13 cellular contexts compared by ENCODE assay signal in the genomic region with DNA sequence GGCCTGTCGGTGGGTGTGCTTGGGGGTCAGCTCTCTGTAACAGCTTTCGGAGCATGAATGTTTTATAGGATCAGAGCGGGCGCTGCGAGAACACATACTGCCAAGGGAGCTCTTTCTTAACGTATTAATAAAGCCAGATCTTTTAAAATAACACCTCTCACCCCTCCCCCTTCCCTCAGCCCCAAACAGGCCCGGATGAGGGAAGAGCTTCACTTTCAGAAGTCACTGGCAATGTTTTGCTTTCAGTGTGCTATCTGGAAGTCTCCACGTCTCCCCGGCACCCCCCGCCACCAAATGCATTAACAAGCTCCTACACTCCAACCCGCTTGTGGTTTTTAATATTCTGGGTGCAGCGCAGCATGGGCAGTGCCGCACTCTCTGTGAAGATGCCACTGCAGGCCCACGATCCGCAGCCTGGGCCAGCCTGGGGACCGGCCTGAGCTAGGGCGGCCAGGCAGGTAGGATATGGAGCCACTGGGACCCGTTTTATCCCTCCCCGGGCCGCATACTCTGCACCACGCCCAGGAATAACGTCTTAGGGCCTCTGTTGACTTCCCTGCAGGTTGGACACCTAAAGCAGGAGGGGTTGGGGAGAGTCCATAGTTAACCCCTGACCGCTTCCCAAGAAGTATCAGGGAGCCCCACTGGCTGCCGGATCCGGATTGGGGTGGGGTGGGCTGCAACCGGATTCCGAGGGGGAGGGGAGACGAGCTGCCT. TPM values are rescaled to one million over a fixed set of nuclear protein-coding genes. Genes with fewer than 3 reads are reported as not detected.
DNase-seq lines count a peak whose midpoint lies in the region; ATAC-seq, FAIRE-seq and TF ChIP-seq lines count a peak whose summit lies in the region.
"Had no signal": no experiment of that assay in that cellular context is flagged by ENCODE, and none has a peak within 500 bp of the region (broad histone marks: within the 10 kb centered on the region; RNA-seq: fewer than 3 reads in every experiment).

No MANE protein-coding gene starts in this region.

- CTCF ChIA-PET in HepG2 (lab: Yijun Ruan, JAX; ENCODE audit: low intra/inter-chr PET ratio, low total read pairs): no interaction called here

- no peak for TF ChIP-seq EP300 in HepG2 (IDR thresholded peaks at IDR 0.05; ENCODE audit: low read depth in 2 of 2, low read length in 2 of 2)
- TF ChIP-seq EP300 in HepG2 (CRISPR knock-in tag; IDR thresholded peaks at IDR 0.05; ENCODE audit: borderline replicate concordance): no peak

- H2AK5ac ChIP-seq in mesenchymal stem cell (ENCODE audit: low read length, severe bottlenecking): no peak overlapping the region

- no peak overlapping the region for H4K91ac ChIP-seq in mesenchymal stem cell (ENCODE audit: low read length)

- peak overlapping the region in 1 of 2 experiments; percentile 62 for H3K23ac ChIP-seq in mesenchymal stem cell (ENCODE audit: low read length in 2 of 2)

- peak overlapping the region; percentile 6 for H4K8ac ChIP-seq in mesenchymal stem cell (ENCODE audit: low read length)

- no peaks in the 10 kb centered on the region for H3K27me3 Mint-ChIP-seq in central memory CD8-positive, alpha-beta T cell

- no peak overlapping the region for H3K4me3 ChIP-seq in HepG2 (replicated peaks in 1 of 3; ENCODE audit: insufficient read depth in 1 of 3, low read depth in 2 of 3, low read length in 3 of 3)
- H3K4me3 ChIP-seq in right lobe of liver: no peak overlapping the region
- no peak overlapping the region for H3K4me3 ChIP-seq in mesenchymal stem cell (ENCODE audit: insufficient read depth in 1 of 2, low read depth in 1 of 2, low read length in 2 of 2)
- H3K4me3 ChIP-seq: tibial nerve had no signal

- POLR2A ChIA-PET in HepG2 (lab: Yijun Ruan, JAX): no interaction called here

- peak overlapping the region; percentile 36 for H3K4me3 Mint-ChIP-seq in central memory CD8-positive, alpha-beta T cell

- no peak for TF ChIP-seq CTCF in HepG2 (CRISPR knock-in tag; IDR thresholded peaks at IDR 0.05)
- TF ChIP-seq CTCF in right lobe of liver (IDR thresholded peaks at IDR 0.05): no peak

- no peak overlapping the region for H3K27ac Mint-ChIP-seq in central memory CD8-positive, alpha-beta T cell (ENCODE audit: low read depth)

- H3K27ac ChIP-seq in HepG2 (ENCODE audit: extremely low read length, insufficient read depth, low read length) (no peak overlapping the region), right lobe of liver (no peak overlapping the region), mesenchymal stem cell (ENCODE audit: low read length, poor library complexity, severe bottlenecking) (no peak overlapping the region)

- TF ChIP-seq POLR2A in HepG2 (IDR thresholded peaks at IDR 0.05; ENCODE audit: insufficient read depth in 1 of 2, low read depth in 2 of 2, low read length in 2 of 2): no peak
- TF ChIP-seq POLR2A in right lobe of liver (IDR thresholded peaks at IDR 0.05): no peak

- H3K4ac ChIP-seq in mesenchymal stem cell (ENCODE audit: low read depth in 1 of 2, low read length in 2 of 2): no peak overlapping the region

- DNase-seq in HepG2 (ENCODE audit: low spot score): no peak
- DNase-seq in right lobe of liver: no peak
- no peak for DNase-seq in central memory CD8-positive, alpha-beta T cell (ENCODE audit: low spot score in 2 of 2)
- peak; percentile 38 for DNase-seq in mesenchymal stem cell
- no peak for DNase-seq in nucleus accumbens (lab: John Stamatoyannopoulos, UW)
- no peak for DNase-seq in anterior cingulate cortex (lab: John Stamatoyannopoulos, UW)
- DNase-seq in SKM-1 (lab: John Stamatoyannopoulos, UW; ENCODE audit: unreplicated experiment): no peak
- no peak for DNase-seq in iPS-NIHi7 (ENCODE audit: extremely low spot score)
- DNase-seq: DMS79, NCI-H1417 treated with DMSO at 0.1 percent for 48 hours, NCI-H524 had no signal

- peaks cover 4% of the 10 kb centered on the region for H3K36me3 Mint-ChIP-seq in central memory CD8-positive, alpha-beta T cell (ENCODE audit: insufficient read depth)

- H3K4me1 ChIP-seq in HepG2 (ENCODE audit: insufficient read depth, low read length) (peaks cover 42% of the 10 kb centered on the region), right lobe of liver (no peaks in the 10 kb centered on the region), mesenchymal stem cell (ENCODE audit: control insufficient read depth, insufficient read depth, low read depth, low read length) (peaks cover 6% of the 10 kb centered on the region)

- H3K4me1 Mint-ChIP-seq in central memory CD8-positive, alpha-beta T cell: peaks cover 10% of the 10 kb centered on the region

- H3K9me3 Mint-ChIP-seq in central memory CD8-positive, alpha-beta T cell: no peaks in the 10 kb centered on the region

- H2AFZ ChIP-seq in HepG2 (ENCODE audit: low read length) (no peak overlapping the region), mesenchymal stem cell (ENCODE audit: low read depth, low read length) (no peak overlapping the region)

- H4K20me1 ChIP-seq in HepG2 (ENCODE audit: insufficient read depth, low read length): peaks cover 26% of the 10 kb centered on the region; the same call in 1 of the 2 replicates

- no peak overlapping the region for H3K4me2 ChIP-seq in HepG2 (ENCODE audit: low read depth, low read length)
- no peak overlapping the region for H3K4me2 ChIP-seq in mesenchymal stem cell (ENCODE audit: low read length, poor library complexity, severe bottlenecking)

- no peak overlapping the region for H3K14ac ChIP-seq in mesenchymal stem cell (ENCODE audit: low read length in 2 of 2)

- H3K27me3 ChIP-seq in HepG2 (ENCODE audit: control insufficient read depth in 1 of 2, insufficient read depth in 2 of 2, low read length in 2 of 2) (0 out of 5 replicates have a peak, but pooled peaks cover 0 to 6% of the 10 kb centered on the region in 2 experiments), right lobe of liver (no peaks in the 10 kb centered on the region), mesenchymal stem cell (ENCODE audit: control insufficient read depth in 1 of 2, insufficient read depth in 1 of 2, low read length in 2 of 2) (peaks cover 26 to 55% of the 10 kb centered on the region in 2 experiments)

- no peak for TF ChIP-seq RAD21 in HepG2 (CRISPR knock-in tag; IDR thresholded peaks at IDR 0.05)

- H2BK15ac ChIP-seq in mesenchymal stem cell (ENCODE audit: low read depth, poor library complexity, severe bottlenecking): no peak overlapping the region

- WGBS in HepG2 (ENCODE audit: low lambda C conversion rate): 96% methylated on average over 24 of the region's 28 CpGs
- WGBS in right lobe of liver (ENCODE audit: insufficient coverage, low coverage, low lambda C conversion rate, missing lambda C conversion rate): 61% methylated on average over 8 of the region's 28 CpGs
- 65% methylated on average over 28 of the region's 28 CpGs for WGBS in mesenchymal stem cell

- peak overlapping the region; percentile 51 for H2BK5ac ChIP-seq in mesenchymal stem cell (ENCODE audit: low read depth, low read length, poor library complexity, severe bottlenecking)

- H3K36me3 ChIP-seq in HepG2 (replicated peaks in 1 of 2; ENCODE audit: control insufficient read depth in 1 of 2, insufficient read depth in 2 of 2, low read length in 2 of 2) (peaks cover 5 to 29% of the 10 kb centered on the region in 2 experiments), right lobe of liver (no peaks in the 10 kb centered on the region), mesenchymal stem cell (ENCODE audit: control insufficient read depth in 1 of 2, insufficient read depth in 2 of 2, low read depth in 1 of 2, low read length in 2 of 2) (peaks cover 0 to 17% of the 10 kb centered on the region in 2 experiments)

- no peak for FAIRE-seq in HepG2 (lab: Jason Lieb, UNC)
- FAIRE-seq: RCC 7860 had no signal

- H2BK120ac ChIP-seq in mesenchymal stem cell (ENCODE audit: low read depth, low read length): peak overlapping the region; percentile 30

- intact Hi-C loops in HepG2 (cut with micrococcal nuclease; ENCODE audit: unreplicated experiment): no loop called here
- intact Hi-C loops in right lobe of liver (cut with DNase I): no loop called here

- in situ Hi-C loops in HepG2 (cut with HindIII; ENCODE audit: extremely low pct_ligation_motif_present, low pct_unique_long_range_greater_than_20kb): no loop called here

- H3K9me3 ChIP-seq in HepG2 (ENCODE audit: low read length): no peaks in the 10 kb centered on the region
- H3K9me3 ChIP-seq in right lobe of liver: no peaks in the 10 kb centered on the region
- no peaks in the 10 kb centered on the region for H3K9me3 ChIP-seq in mesenchymal stem cell (ENCODE audit: control insufficient read depth, low read length)
- H3K9me3 ChIP-seq: tibial nerve had no signal

- peaks cover 8% of the 10 kb centered on the region for H3K79me2 ChIP-seq in HepG2 (ENCODE audit: insufficient read depth, low read length)

- H3K18ac ChIP-seq in mesenchymal stem cell (ENCODE audit: low read depth in 1 of 2, low read length in 2 of 2): no peak overlapping the region

- no TSS peak for BruUV-seq in HepG2 (replicated peaks; lab: Mats Ljungman, UMichigan)

- H3K79me1 ChIP-seq in mesenchymal stem cell (replicated peaks; ENCODE audit: low read length, poor library complexity, severe bottlenecking): no peaks in the 10 kb centered on the region

- peak overlapping the region in 1 of 2 experiments; percentile 21 for H2BK12ac ChIP-seq in mesenchymal stem cell (ENCODE audit: low read length in 2 of 2)

- ATAC-seq in HepG2: peak; percentile 9
- ATAC-seq in right lobe of liver: no peak
- no peak for ATAC-seq in central memory CD8-positive, alpha-beta T cell (replicated peaks; ENCODE audit: extremely low read depth, poor library complexity, severe bottlenecking)

- H3K9ac ChIP-seq in HepG2 (ENCODE audit: insufficient read depth, low read depth, low read length) (no peak overlapping the region), mesenchymal stem cell (ENCODE audit: low read length) (no peak overlapping the region)

RNA-seq across cellular contexts. Expression of a gene that starts 12.6 kb away (rescaled TPM):
- total RNA-seq in HepG2 (2016; rRNA removed; fragmentation: Illumina TruSeq; extraction: Trizol) (14.0 and 17.1 TPM in 2 replicates), right lobe of liver (10 to 100 TPM in 2 of 6 experiments, 1 to 10 TPM in 4; 5.3 to 12.1 (median 9.4) TPM)
- total RNA-seq in HepG2 (2016; cell fraction: cytosol; rRNA removed; fragmentation: Illumina TruSeq; extraction: Trizol; ENCODE audit: low read depth): 4.3 and 4.6 TPM in 2 replicates
- total RNA-seq in HepG2 (2016; cell fraction: insoluble cytoplasmic fraction; rRNA removed; fragmentation: Illumina TruSeq; extraction: Trizol): 12.7 and 15.6 TPM in 2 replicates
- 12.0 and 12.1 TPM in 2 replicates for total RNA-seq in HepG2 (2016; cell fraction: membrane; rRNA removed; fragmentation: Illumina TruSeq; extraction: Trizol)
- total RNA-seq in HepG2 (2016; cell fraction: nucleus; rRNA removed; fragmentation: Illumina TruSeq; extraction: Trizol): 14.7 and 16.7 TPM in 2 replicates
- 59.7 and 76.5 TPM in 2 replicates for polyA plus RNA-seq in HepG2 (2011; rRNA removed)
- polyA plus RNA-seq in HepG2 (2011; cell fraction: cytosol; rRNA removed): 48.3 and 60.7 TPM in 2 replicates
- 179 and 207 TPM in 2 replicates for polyA plus RNA-seq in HepG2 (2011; cell fraction: nucleus; rRNA removed)
- 28.9 and 65.9 TPM in 2 replicates for polyA plus RNA-seq in HepG2 (2012)
- polyA plus RNA-seq in HepG2 (2016; cell fraction: cytosol; fragmentation: Illumina TruSeq; extraction: Trizol; ENCODE audit: low read depth): 1.4 and 2.1 TPM in 2 replicates
- 16.0 and 19.7 TPM in 2 replicates for polyA plus RNA-seq in HepG2 (2016; cell fraction: insoluble cytoplasmic fraction; fragmentation: Illumina TruSeq; extraction: Trizol; ENCODE audit: low read depth)
- 4.8 and 5.9 TPM in 2 replicates for polyA plus RNA-seq in HepG2 (2016; cell fraction: membrane; fragmentation: Illumina TruSeq; extraction: Trizol; ENCODE audit: low read depth)
- polyA plus RNA-seq in HepG2 (2016; cell fraction: nucleus; fragmentation: Illumina TruSeq; extraction: Trizol; ENCODE audit: insufficient read depth, low read depth): 37.8 and 39.6 TPM in 2 replicates
- polyA minus RNA-seq in HepG2 (2011; rRNA and poly(A)+ RNA removed; ENCODE audit: low replicate concordance): 62.1 and 114 TPM in 2 replicates
- polyA minus RNA-seq in HepG2 (2011; cell fraction: cytosol; rRNA and poly(A)+ RNA removed): 46.9 and 57.0 TPM in 2 replicates
- polyA minus RNA-seq in HepG2 (2011; cell fraction: nucleus; rRNA and poly(A)+ RNA removed): 29.7 and 42.6 TPM in 2 replicates
- 206 TPM for polyA plus RNA-seq in mesenchymal stem cell (2013, experiment 1 of 2)
- polyA plus RNA-seq in mesenchymal stem cell (2013, experiment 2 of 2): 191 TPM

RNA-seq across cellular contexts. Expression of a gene that starts 14.6 kb away (rescaled TPM):
- 2.1 and 2.8 TPM in 2 replicates for total RNA-seq in HepG2 (2016; rRNA removed; fragmentation: Illumina TruSeq; extraction: Trizol)
- 2.5 and 2.7 TPM in 2 replicates for total RNA-seq in HepG2 (2016; cell fraction: cytosol; rRNA removed; fragmentation: Illumina TruSeq; extraction: Trizol; ENCODE audit: low read depth)
- total RNA-seq in HepG2 (2016; cell fraction: insoluble cytoplasmic fraction; rRNA removed; fragmentation: Illumina TruSeq; extraction: Trizol): 0.64 and 1.1 TPM in 2 replicates
- total RNA-seq in HepG2 (2016; cell fraction: membrane; rRNA removed; fragmentation: Illumina TruSeq; extraction: Trizol): 3.5 and 3.7 TPM in 2 replicates
- 3.5 and 4.9 TPM in 2 replicates for total RNA-seq in HepG2 (2016; cell fraction: nucleus; rRNA removed; fragmentation: Illumina TruSeq; extraction: Trizol)
- polyA plus RNA-seq in HepG2 (2011; rRNA removed): 2.8 and 3.1 TPM in 2 replicates
- polyA plus RNA-seq in HepG2 (2011; cell fraction: cytosol; rRNA removed): 1.1 and 2.4 TPM in 2 replicates
- 2.9 and 5.9 TPM in 2 replicates for polyA plus RNA-seq in HepG2 (2011; cell fraction: nucleus; rRNA removed)
- polyA plus RNA-seq in HepG2 (2012): 5.1 and 7.3 TPM in 2 replicates
- 3.6 and 4.1 TPM in 2 replicates for polyA plus RNA-seq in HepG2 (2016; cell fraction: cytosol; fragmentation: Illumina TruSeq; extraction: Trizol; ENCODE audit: low read depth)
- polyA plus RNA-seq in HepG2 (2016; cell fraction: insoluble cytoplasmic fraction; fragmentation: Illumina TruSeq; extraction: Trizol; ENCODE audit: low read depth): 0.48 and 2.3 TPM in 2 replicates
- polyA plus RNA-seq in HepG2 (2016; cell fraction: membrane; fragmentation: Illumina TruSeq; extraction: Trizol; ENCODE audit: low read depth): 2.6 and 5.7 TPM in 2 replicates
- polyA plus RNA-seq in HepG2 (2016; cell fraction: nucleus; fragmentation: Illumina TruSeq; extraction: Trizol; ENCODE audit: insufficient read depth, low read depth): 2.3 and 2.9 TPM in 2 replicates
- polyA minus RNA-seq in HepG2 (2011; rRNA and poly(A)+ RNA removed; ENCODE audit: low replicate concordance): 2.2 and 4.6 TPM in 2 replicates
- 2.1 TPM in 1 of 2 replicates, not detected in the other for polyA minus RNA-seq in HepG2 (2011; cell fraction: cytosol; rRNA and poly(A)+ RNA removed)
- polyA minus RNA-seq in HepG2 (2011; cell fraction: nucleus; rRNA and poly(A)+ RNA removed): 27.3 and 33.1 TPM in 2 replicates
- total RNA-seq in right lobe of liver: 1 to 10 TPM; 1.2 to 3.8 (median 2.3) TPM
- 49.8 TPM for polyA plus RNA-seq in mesenchymal stem cell (2013, experiment 1 of 2)
- polyA plus RNA-seq in mesenchymal stem cell (2013, experiment 2 of 2): 50.1 TPM
